Comparison of ENCODE assay signal across 17 cellular contexts in genomic region chr20:43895235-43895634, GRCh38.
"Had no signal": no experiment of that assay in that cellular context is flagged by ENCODE, and none has a peak within 500 bp of the region (broad histone marks: within the 10 kb centered on the region; RNA-seq: fewer than 3 reads in every experiment).

No MANE protein-coding gene starts in this region.

- H3K4me3 Mint-ChIP-seq: activated CD8-positive, alpha-beta T cell treated with anti-CD3 and anti-CD28 coated beads, Interleukin-2, amount 10 ng/mL, durations not matched to agents 7 days and 5 days; activated T-helper 1 cell treated with anti-CD3 and anti-CD28 coated beads, Interleukin-12 subunit alpha, Interleukin-12 subunit beta, Interleukin-2, Interleukin-4 antibody, amounts not matched to agents 30 ng/mL and 10 ng/mL and 1 ng/mL, durations not matched to agents 14 hours and 24 hours and 36 hours; immature natural killer cell; mesothelial cell of epicardium had no signal

- H3K36me3 ChIP-seq: lower lobe of right lung, thyroid gland, uterus had no signal

- H3K4me1 ChIP-seq: lower lobe of right lung, thyroid gland, uterus had no signal

- H3K36me3 Mint-ChIP-seq: mesothelial cell of epicardium had no signal

- DNase-seq: activated CD4-positive, alpha-beta T cell treated with anti-CD3 and anti-CD28 coated beads for 4 hours; activated CD8-positive, alpha-beta T cell treated with anti-CD3 and anti-CD28 coated beads, Interleukin-2, amount 10 ng/mL, durations not matched to agents 7 days and 5 days; activated naive CD4-positive, alpha-beta T cell; aorta; effector CD8-positive, alpha-beta T cell; glutamatergic neuron; immature natural killer cell; left cardiac atrium; lower lobe of right lung; small intestine; T-helper 9 cell; thyroid gland; uterus had no signal

- H3K27me3 ChIP-seq: thyroid gland, uterus had no signal

- H3K27ac ChIP-seq: coronary artery, epithelial cell of prostate, lower lobe of right lung, thyroid gland, uterus had no signal

- ATAC-seq: activated CD8-positive, alpha-beta T cell treated with anti-CD3 and anti-CD28 coated beads, Interleukin-2, amount 10 ng/mL, durations not matched to agents 7 days and 5 days; left cardiac atrium; lower lobe of right lung had no signal

- H3K4me3 ChIP-seq: coronary artery, lower lobe of right lung, thyroid gland, uterus had no signal

- H3K27ac Mint-ChIP-seq: activated CD8-positive, alpha-beta T cell treated with anti-CD3 and anti-CD28 coated beads, Interleukin-2, amount 10 ng/mL, durations not matched to agents 7 days and 5 days; activated T-helper 1 cell treated with anti-CD3 and anti-CD28 coated beads, Interleukin-12 subunit alpha, Interleukin-12 subunit beta, Interleukin-2, Interleukin-4 antibody, amounts not matched to agents 30 ng/mL and 10 ng/mL and 1 ng/mL, durations not matched to agents 14 hours and 24 hours and 36 hours; immature natural killer cell; mesothelial cell of epicardium had no signal

- H3K9me3 ChIP-seq: thyroid gland, uterus had no signal

- H3K4me1 Mint-ChIP-seq: immature natural killer cell, mesothelial cell of epicardium had no signal
